Comparison of ENCODE assay signal across 17 cellular contexts in genomic region chr13:48942131-48942530, GRCh38. TPM values are rescaled to one million over a fixed set of nuclear protein-coding genes. Genes with fewer than 3 reads are reported as not detected.
DNase-seq lines count a peak whose midpoint lies in the region; ATAC-seq, FAIRE-seq and TF ChIP-seq lines count a peak whose summit lies in the region.
"Had no signal": no experiment of that assay in that cellular context is flagged by ENCODE, and none has a peak within 500 bp of the region (broad histone marks: within the 10 kb centered on the region; RNA-seq: fewer than 3 reads in every experiment).

No MANE protein-coding gene starts in this region.

- in situ Hi-C loops in brain microvascular endothelial cell (cut with HindIII; ENCODE audit: low pct_ligation_motif_present, low sequenced_read_pairs), result no loop called here

- DNase-seq in AG08396 (ENCODE audit: low spot score) (peak; percentile 11), HT1080 (ENCODE audit: low read depth) (peak; percentile 49), brain microvascular endothelial cell (peak; percentile 36), hepatic stellate cell (ENCODE audit: low spot score) (peak; percentile 5), upper lobe of right lung (no peak), GM12892 (ENCODE audit: insufficient read length) (no peak), testis (no peak)
- no peak for DNase-seq in stimulated activated CD4-positive, alpha-beta T cell treated with anti-CD3 and anti-CD28 coated beads, Interleukin-4, amount 100 ng/mL, for 24 hours
- DNase-seq: activated CD4-positive, alpha-beta T cell treated with anti-CD3 and anti-CD28 coated beads, Interleukin-2, amount 50 U/mL, for 4 hours; endodermal cell; glutamatergic neuron; NCI-H1092; NCI-H2171 treated with DMSO at 0.1 percent for 48 hours; NCI-H82; stimulated activated naive CD4-positive, alpha-beta T cell treated with Interleukin-2 at 50 U/mL for 16 hours had no signal

- intact Hi-C loops in upper lobe of right lung (cut with DNase I) (no loop called here), testis (cut with DNase I; ENCODE audit: low total_unique reads) (no loop called here)

- H3K4me3 ChIP-seq in brain microvascular endothelial cell (ENCODE audit: low read depth, low read length), result no peak overlapping the region
- no peak overlapping the region for H3K4me3 ChIP-seq in upper lobe of right lung
- H3K4me3 ChIP-seq in testis, result no peak overlapping the region

- TF ChIP-seq POLR2A in GM12892 (IDR thresholded peaks at IDR 0.05; ENCODE audit: low read depth, low read length), result no peak
- no peak for TF ChIP-seq POLR2A in testis (IDR thresholded peaks at IDR 0.05)

- whole genome bisulfite sequencing in testis, 2 donors, result 64 to 66% methylated on average over 2 of the region's 2 CpGs

- no peak for TF ChIP-seq CTCF in brain microvascular endothelial cell (IDR thresholded peaks at IDR 0.05; ENCODE audit: low read depth, low read length, missing control alignments)
- no peak for TF ChIP-seq CTCF in upper lobe of right lung (IDR thresholded peaks at IDR 0.05)
- TF ChIP-seq CTCF in testis (IDR thresholded peaks at IDR 0.05), result no peak

- no peak for FAIRE-seq in GM12892 (lab: Jason Lieb, UNC)
- FAIRE-seq: D721Med, GM18507 had no signal

- H3K9me3 ChIP-seq in upper lobe of right lung (no peaks in the 10 kb centered on the region), testis (no peaks in the 10 kb centered on the region)

- H3K36me3 ChIP-seq in brain microvascular endothelial cell (replicated peaks), result no peaks in the 10 kb centered on the region
- H3K36me3 ChIP-seq in upper lobe of right lung, result no peaks in the 10 kb centered on the region
- H3K36me3 ChIP-seq in testis (ENCODE audit: low read depth, missing control alignments), result no peaks in the 10 kb centered on the region

- no peak for ATAC-seq in upper lobe of right lung

- H3K27me3 ChIP-seq in brain microvascular endothelial cell (replicated peaks) (no peaks in the 10 kb centered on the region), upper lobe of right lung (no peaks in the 10 kb centered on the region), testis (no peaks in the 10 kb centered on the region)

- H3K27ac ChIP-seq in brain microvascular endothelial cell (no peak overlapping the region), upper lobe of right lung (no peak overlapping the region), testis (no peak overlapping the region)

- H3K4me1 ChIP-seq in upper lobe of right lung (no peaks in the 10 kb centered on the region), testis (no peaks in the 10 kb centered on the region)

RNA-seq across cellular contexts. Expression of gene FNDC3A, which starts 33.6 kb away (rescaled TPM):
- total RNA-seq in HT1080 (2014; rRNA removed; shearing (Covaris generic)), result 20.3 and 23.7 TPM in 2 replicates
- polyA plus RNA-seq in HT1080 (2015; cell fraction: cytosol; rRNA removed), result 20.7 and 29.8 TPM in 2 replicates
- 60.0 and 64.0 TPM in 2 replicates for polyA plus RNA-seq in HT1080 (2015; cell fraction: nucleus; rRNA removed)
- total RNA-seq in upper lobe of right lung, result 59.0 TPM
- polyA plus RNA-seq in GM12892 (2012; ENCODE audit: missing spikeins), result 22.9 TPM
- 10 to 100 TPM; 75.0 to 77.3 TPM for total RNA-seq in testis
- polyA plus RNA-seq in testis (ENCODE audit: insufficient read depth, low read depth, low replicate concordance), result 52.5 TPM

Comparison
In these comparisons a context has a peak if more than half of its experiments do, and no peak if none do; other contexts are left out.
1. DNase-seq: peak in AG08396 (single experiment), HT1080 (single experiment), brain microvascular endothelial cell (single experiment) and hepatic stellate cell (single experiment); none in upper lobe of right lung (single experiment), stimulated activated CD4-positive, alpha-beta T cell treated with anti-CD3 and anti-CD28 coated beads, Interleukin-4, amount 100 ng/mL, for 24 hours (single experiment), GM12892 (single experiment) and testis (single experiment).